Comparison of ENCODE assay signal across 28 cellular contexts in genomic region chr10:123744226-123744536, GRCh38.
"Had no signal": no experiment of that assay in that cellular context is flagged by ENCODE, and none has a peak within 500 bp of the region (broad histone marks: within the 10 kb centered on the region; RNA-seq: fewer than 3 reads in every experiment).

No MANE protein-coding gene starts in this region.

- H3K9me3 ChIP-seq: ascending aorta, SJCRH30 had no signal

- ATAC-seq: activated CD8-positive, alpha-beta T cell treated with anti-CD3 and anti-CD28 coated beads for 36 hours; activated T-cell treated with anti-CD3 and anti-CD28 coated beads, Interleukin-2, amount 50 U/mL, for 72 hours; activated T-helper 17 cell treated with anti-CD3 and anti-CD28 coated beads, Interleukin-2, amount 50 U/mL, for 72 hours had no signal

- H3K4me1 Mint-ChIP-seq: activated CD4-positive, alpha-beta T cell treated with anti-CD3 and anti-CD28 coated beads, Interleukin-2, amount 10 ng/mL, durations not matched to agents 24 days and 14 days; activated naive CD4-positive, alpha-beta T cell treated with anti-CD3 and anti-CD28 coated beads, Interleukin-2, amount 50 U/mL, for 24 hours; activated naive CD8-positive, alpha-beta T cell treated with anti-CD3 and anti-CD28 coated beads, Interleukin-2, amount 10 ng/mL, durations not matched to agents 7 days and 5 days; activated T-helper 17 cell treated with anti-CD3 and anti-CD28 coated beads, Interleukin-2, amount 50 U/mL, for 72 hours had no signal

- H3K4me1 ChIP-seq: ascending aorta, SJCRH30 had no signal

- H3K27me3 Mint-ChIP-seq: activated CD4-positive, alpha-beta T cell treated with anti-CD3 and anti-CD28 coated beads, Interleukin-2, amount 10 ng/mL, durations not matched to agents 24 days and 14 days; activated naive CD4-positive, alpha-beta T cell treated with anti-CD3 and anti-CD28 coated beads, Interleukin-2, amount 50 U/mL, for 24 hours had no signal

- H3K36me3 ChIP-seq: cardiac muscle cell, SJCRH30 had no signal

- H3K27ac ChIP-seq: ascending aorta, cardiac muscle cell, SJCRH30, SK-N-MC had no signal

- H3K27ac Mint-ChIP-seq: activated CD4-positive, alpha-beta T cell treated with anti-CD3 and anti-CD28 coated beads, Interleukin-2, amount 10 ng/mL, durations not matched to agents 24 days and 14 days; activated CD8-positive, alpha-beta T cell treated with anti-CD3 and anti-CD28 coated beads for 36 hours; activated naive CD4-positive, alpha-beta T cell treated with anti-CD3 and anti-CD28 coated beads, Interleukin-2, amount 50 U/mL, for 24 hours; activated naive CD8-positive, alpha-beta T cell treated with anti-CD3 and anti-CD28 coated beads, Interleukin-2, amount 10 ng/mL, durations not matched to agents 7 days and 5 days; activated T-cell treated with anti-CD3 and anti-CD28 coated beads, Interleukin-2, amount 50 U/mL, for 72 hours; activated T-helper 17 cell treated with anti-CD3 and anti-CD28 coated beads, Interleukin-2, amount 50 U/mL, for 72 hours had no signal

- DNase-seq: activated CD4-positive, alpha-beta T cell treated with anti-CD3 and anti-CD28 coated beads, Interleukin-2, amount 10 ng/mL, durations not matched to agents 24 days and 14 days; activated CD4-positive, alpha-beta T cell treated with anti-CD3 and anti-CD28 coated beads, Interleukin-2, amount 50 U/mL, for 4 hours; activated CD8-positive, alpha-beta T cell treated with anti-CD3 and anti-CD28 coated beads for 36 hours; activated gamma-delta T cell; activated naive CD4-positive, alpha-beta T cell treated with Interleukin-2 at 50 U/mL for 16 hours; activated naive CD8-positive, alpha-beta T cell treated with anti-CD3 and anti-CD28 coated beads, Interleukin-2, amount 10 ng/mL, durations not matched to agents 7 days and 5 days; activated T-cell treated with anti-CD3 and anti-CD28 coated beads, Interleukin-2, amount 50 U/mL, for 1 hour; activated T-cell treated with anti-CD3 and anti-CD28 coated beads, Interleukin-2, amount 50 U/mL, for 72 hours; amygdala; Karpas-422; KBM-7; NCI-H1105; NCI-H1436; NCI-H1694; NCI-H1930; NCI-H2081 treated with DMSO at 0.1 percent for 48 hours; NCI-H226; NCI-H446 treated with DMSO at 0.1 percent for 48 hours; NCI-H524; NCI-H69; SHP77; SJCRH30; T1000 had no signal

- H3K4me3 ChIP-seq: ascending aorta, cardiac muscle cell, SJCRH30, SK-N-MC had no signal

- H3K36me3 Mint-ChIP-seq: activated naive CD4-positive, alpha-beta T cell treated with anti-CD3 and anti-CD28 coated beads, Interleukin-2, amount 50 U/mL, for 24 hours; activated naive CD8-positive, alpha-beta T cell treated with anti-CD3 and anti-CD28 coated beads, Interleukin-2, amount 10 ng/mL, durations not matched to agents 7 days and 5 days had no signal

- H3K27me3 ChIP-seq: ascending aorta, SJCRH30 had no signal

- H3K4me3 Mint-ChIP-seq: activated CD4-positive, alpha-beta T cell treated with anti-CD3 and anti-CD28 coated beads, Interleukin-2, amount 10 ng/mL, durations not matched to agents 24 days and 14 days; activated CD8-positive, alpha-beta T cell treated with anti-CD3 and anti-CD28 coated beads for 36 hours; activated naive CD4-positive, alpha-beta T cell treated with anti-CD3 and anti-CD28 coated beads, Interleukin-2, amount 50 U/mL, for 24 hours; activated naive CD8-positive, alpha-beta T cell treated with anti-CD3 and anti-CD28 coated beads, Interleukin-2, amount 10 ng/mL, durations not matched to agents 7 days and 5 days; activated T-cell treated with anti-CD3 and anti-CD28 coated beads, Interleukin-2, amount 50 U/mL, for 72 hours; activated T-helper 17 cell treated with anti-CD3 and anti-CD28 coated beads, Interleukin-2, amount 50 U/mL, for 72 hours had no signal

- H3K9me3 Mint-ChIP-seq: activated CD4-positive, alpha-beta T cell treated with anti-CD3 and anti-CD28 coated beads, Interleukin-2, amount 10 ng/mL, durations not matched to agents 24 days and 14 days; activated CD8-positive, alpha-beta T cell treated with anti-CD3 and anti-CD28 coated beads for 36 hours; activated naive CD4-positive, alpha-beta T cell treated with anti-CD3 and anti-CD28 coated beads, Interleukin-2, amount 50 U/mL, for 24 hours; activated naive CD8-positive, alpha-beta T cell treated with anti-CD3 and anti-CD28 coated beads, Interleukin-2, amount 10 ng/mL, durations not matched to agents 7 days and 5 days; activated T-cell treated with anti-CD3 and anti-CD28 coated beads, Interleukin-2, amount 50 U/mL, for 72 hours; activated T-helper 17 cell treated with anti-CD3 and anti-CD28 coated beads, Interleukin-2, amount 50 U/mL, for 72 hours had no signal
